1 cellular context compared by ENCODE assay signal in the genomic region with DNA sequence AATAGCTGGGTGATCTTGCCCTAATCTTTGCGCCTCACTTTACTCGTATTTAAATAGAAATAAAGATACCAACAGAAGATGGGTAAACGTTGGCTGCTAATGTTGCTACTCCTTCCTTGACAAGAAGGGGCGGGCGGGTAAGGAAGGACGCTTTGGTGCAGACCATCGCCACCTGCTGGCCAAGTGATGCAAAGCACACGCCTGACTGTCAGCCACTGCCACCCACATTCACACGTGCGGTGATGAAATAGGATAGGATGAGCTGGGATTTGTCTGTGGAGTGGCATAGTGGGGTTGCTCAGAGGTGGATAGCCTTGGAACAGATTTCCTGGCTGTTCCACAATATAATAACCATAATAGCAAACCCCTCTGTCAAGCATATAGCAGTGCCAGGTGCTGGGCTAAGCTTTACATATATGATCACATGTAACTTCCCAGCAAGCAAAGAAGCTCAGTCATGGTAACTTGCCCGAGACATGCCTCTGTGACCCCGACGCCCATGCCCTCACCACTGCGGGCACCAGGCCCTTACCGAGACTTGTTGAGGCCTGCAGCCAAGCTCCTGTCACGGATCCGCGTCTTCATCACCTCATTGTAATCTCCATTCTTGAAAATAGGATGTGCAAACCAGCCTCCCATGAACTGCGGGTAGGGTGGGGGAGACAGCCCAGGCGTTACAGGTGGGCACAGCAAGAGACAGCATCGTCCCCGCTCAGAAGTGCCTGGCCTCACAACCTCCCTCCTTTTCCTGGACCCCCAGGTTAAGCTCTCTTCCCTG.
TF ChIP-seq lines count a peak whose summit lies in the region.

No MANE protein-coding gene starts in this region.

TF ChIP-seq in HEK293, 187 proteins besides CTCF, POLR2A, EP300 and RAD21 (continued from another document and continues in another):
- TF ChIP-seq, protein P1, sequence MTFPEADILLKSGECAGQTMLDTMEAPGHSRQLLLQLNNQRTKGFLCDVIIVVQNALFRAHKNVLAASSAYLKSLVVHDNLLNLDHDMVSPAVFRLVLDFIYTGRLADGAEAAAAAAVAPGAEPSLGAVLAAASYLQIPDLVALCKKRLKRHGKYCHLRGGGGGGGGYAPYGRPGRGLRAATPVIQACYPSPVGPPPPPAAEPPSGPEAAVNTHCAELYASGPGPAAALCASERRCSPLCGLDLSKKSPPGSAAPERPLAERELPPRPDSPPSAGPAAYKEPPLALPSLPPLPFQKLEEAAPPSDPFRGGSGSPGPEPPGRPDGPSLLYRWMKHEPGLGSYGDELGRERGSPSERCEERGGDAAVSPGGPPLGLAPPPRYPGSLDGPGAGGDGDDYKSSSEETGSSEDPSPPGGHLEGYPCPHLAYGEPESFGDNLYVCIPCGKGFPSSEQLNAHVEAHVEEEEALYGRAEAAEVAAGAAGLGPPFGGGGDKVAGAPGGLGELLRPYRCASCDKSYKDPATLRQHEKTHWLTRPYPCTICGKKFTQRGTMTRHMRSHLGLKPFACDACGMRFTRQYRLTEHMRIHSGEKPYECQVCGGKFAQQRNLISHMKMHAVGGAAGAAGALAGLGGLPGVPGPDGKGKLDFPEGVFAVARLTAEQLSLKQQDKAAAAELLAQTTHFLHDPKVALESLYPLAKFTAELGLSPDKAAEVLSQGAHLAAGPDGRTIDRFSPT (tag by site-specific recombination; IDR thresholded peaks at IDR 0.05), result no peak
- TF ChIP-seq ZNF133 (tag by site-specific recombination; IDR thresholded peaks at IDR 0.05) (no peak), ZNF324 (tag by site-specific recombination; IDR thresholded peaks at IDR 0.05) (0 out of 2 replicates have a peak, but pooled peaks have one; percentile 32), ZNF843 (tag by site-specific recombination; IDR thresholded peaks at IDR 0.05) (no peak), YY1 (tag by site-specific recombination; IDR thresholded peaks at IDR 0.05) (no peak), ZNF354C (tag by site-specific recombination; IDR thresholded peaks at IDR 0.05; ENCODE audit: borderline replicate concordance, low read depth) (no peak), GLI2 (tag by site-specific recombination; IDR thresholded peaks at IDR 0.05; ENCODE audit: borderline replicate concordance, low read depth) (no peak), KLF10 (tag by site-specific recombination; IDR thresholded peaks at IDR 0.05) (no peak), SCRT2 (tag by site-specific recombination; IDR thresholded peaks at IDR 0.05) (0 out of 2 replicates have a peak, but pooled peaks have one; percentile 15), ZNF677 (tag by site-specific recombination; IDR thresholded peaks at IDR 0.05) (no peak), ZBTB20 (tag by site-specific recombination; IDR thresholded peaks at IDR 0.05) (no peak), ZFP41 (tag by site-specific recombination; IDR thresholded peaks at IDR 0.05; ENCODE audit: borderline replicate concordance) (no peak), MEIS1 (CRISPR knock-in tag; IDR thresholded peaks at IDR 0.05; ENCODE audit: borderline replicate concordance) (no peak), ZFHX2 (tag by site-specific recombination; conservative IDR thresholded peaks at IDR 0.05) (peak; percentile 59), ZNF544 (tag by site-specific recombination; IDR thresholded peaks at IDR 0.05) (no peak), ZNF423 (tag by site-specific recombination; IDR thresholded peaks at IDR 0.05) (no peak), ZNF211 (tag by site-specific recombination; IDR thresholded peaks at IDR 0.05; ENCODE audit: low read depth) (no peak), ZNF777 (tag by site-specific recombination; IDR thresholded peaks at IDR 0.05; ENCODE audit: borderline replicate concordance) (no peak), ZNF391 (tag by site-specific recombination; IDR thresholded peaks at IDR 0.05; ENCODE audit: borderline replicate concordance, low read depth) (no peak), ZNF202 (tag by site-specific recombination; IDR thresholded peaks at IDR 0.05; ENCODE audit: borderline replicate concordance) (no peak), IKZF3 (tag by site-specific recombination; IDR thresholded peaks at IDR 0.05) (no peak), GLIS1 (tag by site-specific recombination; IDR thresholded peaks at IDR 0.05) (no peak), ZSCAN23 (tag by site-specific recombination; IDR thresholded peaks at IDR 0.05) (no peak), ZNF624 (tag by site-specific recombination; IDR thresholded peaks at IDR 0.05) (no peak), ZNF670 (tag by site-specific recombination; IDR thresholded peaks at IDR 0.05; ENCODE audit: low read depth) (no peak)
- TF ChIP-seq, protein P2, sequence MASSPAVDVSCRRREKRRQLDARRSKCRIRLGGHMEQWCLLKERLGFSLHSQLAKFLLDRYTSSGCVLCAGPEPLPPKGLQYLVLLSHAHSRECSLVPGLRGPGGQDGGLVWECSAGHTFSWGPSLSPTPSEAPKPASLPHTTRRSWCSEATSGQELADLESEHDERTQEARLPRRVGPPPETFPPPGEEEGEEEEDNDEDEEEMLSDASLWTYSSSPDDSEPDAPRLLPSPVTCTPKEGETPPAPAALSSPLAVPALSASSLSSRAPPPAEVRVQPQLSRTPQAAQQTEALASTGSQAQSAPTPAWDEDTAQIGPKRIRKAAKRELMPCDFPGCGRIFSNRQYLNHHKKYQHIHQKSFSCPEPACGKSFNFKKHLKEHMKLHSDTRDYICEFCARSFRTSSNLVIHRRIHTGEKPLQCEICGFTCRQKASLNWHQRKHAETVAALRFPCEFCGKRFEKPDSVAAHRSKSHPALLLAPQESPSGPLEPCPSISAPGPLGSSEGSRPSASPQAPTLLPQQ (tag by site-specific recombination; IDR thresholded peaks at IDR 0.05), result no peak
- TF ChIP-seq, protein P3, sequence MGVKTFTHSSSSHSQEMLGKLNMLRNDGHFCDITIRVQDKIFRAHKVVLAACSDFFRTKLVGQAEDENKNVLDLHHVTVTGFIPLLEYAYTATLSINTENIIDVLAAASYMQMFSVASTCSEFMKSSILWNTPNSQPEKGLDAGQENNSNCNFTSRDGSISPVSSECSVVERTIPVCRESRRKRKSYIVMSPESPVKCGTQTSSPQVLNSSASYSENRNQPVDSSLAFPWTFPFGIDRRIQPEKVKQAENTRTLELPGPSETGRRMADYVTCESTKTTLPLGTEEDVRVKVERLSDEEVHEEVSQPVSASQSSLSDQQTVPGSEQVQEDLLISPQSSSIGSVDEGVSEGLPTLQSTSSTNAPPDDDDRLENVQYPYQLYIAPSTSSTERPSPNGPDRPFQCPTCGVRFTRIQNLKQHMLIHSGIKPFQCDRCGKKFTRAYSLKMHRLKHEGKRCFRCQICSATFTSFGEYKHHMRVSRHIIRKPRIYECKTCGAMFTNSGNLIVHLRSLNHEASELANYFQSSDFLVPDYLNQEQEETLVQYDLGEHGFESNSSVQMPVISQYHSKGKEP (tag by site-specific recombination; IDR thresholded peaks at IDR 0.05), result no peak
- TF ChIP-seq, protein P4, sequence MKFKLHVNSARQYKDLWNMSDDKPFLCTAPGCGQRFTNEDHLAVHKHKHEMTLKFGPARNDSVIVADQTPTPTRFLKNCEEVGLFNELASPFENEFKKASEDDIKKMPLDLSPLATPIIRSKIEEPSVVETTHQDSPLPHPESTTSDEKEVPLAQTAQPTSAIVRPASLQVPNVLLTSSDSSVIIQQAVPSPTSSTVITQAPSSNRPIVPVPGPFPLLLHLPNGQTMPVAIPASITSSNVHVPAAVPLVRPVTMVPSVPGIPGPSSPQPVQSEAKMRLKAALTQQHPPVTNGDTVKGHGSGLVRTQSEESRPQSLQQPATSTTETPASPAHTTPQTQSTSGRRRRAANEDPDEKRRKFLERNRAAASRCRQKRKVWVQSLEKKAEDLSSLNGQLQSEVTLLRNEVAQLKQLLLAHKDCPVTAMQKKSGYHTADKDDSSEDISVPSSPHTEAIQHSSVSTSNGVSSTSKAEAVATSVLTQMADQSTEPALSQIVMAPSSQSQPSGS (tag by site-specific recombination; IDR thresholded peaks at IDR 0.05; ENCODE audit: low read depth), result no peak
- TF ChIP-seq, protein P5, sequence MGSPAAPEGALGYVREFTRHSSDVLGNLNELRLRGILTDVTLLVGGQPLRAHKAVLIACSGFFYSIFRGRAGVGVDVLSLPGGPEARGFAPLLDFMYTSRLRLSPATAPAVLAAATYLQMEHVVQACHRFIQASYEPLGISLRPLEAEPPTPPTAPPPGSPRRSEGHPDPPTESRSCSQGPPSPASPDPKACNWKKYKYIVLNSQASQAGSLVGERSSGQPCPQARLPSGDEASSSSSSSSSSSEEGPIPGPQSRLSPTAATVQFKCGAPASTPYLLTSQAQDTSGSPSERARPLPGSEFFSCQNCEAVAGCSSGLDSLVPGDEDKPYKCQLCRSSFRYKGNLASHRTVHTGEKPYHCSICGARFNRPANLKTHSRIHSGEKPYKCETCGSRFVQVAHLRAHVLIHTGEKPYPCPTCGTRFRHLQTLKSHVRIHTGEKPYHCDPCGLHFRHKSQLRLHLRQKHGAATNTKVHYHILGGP (tag by site-specific recombination; IDR thresholded peaks at IDR 0.05), result no peak
- TF ChIP-seq, protein P6, sequence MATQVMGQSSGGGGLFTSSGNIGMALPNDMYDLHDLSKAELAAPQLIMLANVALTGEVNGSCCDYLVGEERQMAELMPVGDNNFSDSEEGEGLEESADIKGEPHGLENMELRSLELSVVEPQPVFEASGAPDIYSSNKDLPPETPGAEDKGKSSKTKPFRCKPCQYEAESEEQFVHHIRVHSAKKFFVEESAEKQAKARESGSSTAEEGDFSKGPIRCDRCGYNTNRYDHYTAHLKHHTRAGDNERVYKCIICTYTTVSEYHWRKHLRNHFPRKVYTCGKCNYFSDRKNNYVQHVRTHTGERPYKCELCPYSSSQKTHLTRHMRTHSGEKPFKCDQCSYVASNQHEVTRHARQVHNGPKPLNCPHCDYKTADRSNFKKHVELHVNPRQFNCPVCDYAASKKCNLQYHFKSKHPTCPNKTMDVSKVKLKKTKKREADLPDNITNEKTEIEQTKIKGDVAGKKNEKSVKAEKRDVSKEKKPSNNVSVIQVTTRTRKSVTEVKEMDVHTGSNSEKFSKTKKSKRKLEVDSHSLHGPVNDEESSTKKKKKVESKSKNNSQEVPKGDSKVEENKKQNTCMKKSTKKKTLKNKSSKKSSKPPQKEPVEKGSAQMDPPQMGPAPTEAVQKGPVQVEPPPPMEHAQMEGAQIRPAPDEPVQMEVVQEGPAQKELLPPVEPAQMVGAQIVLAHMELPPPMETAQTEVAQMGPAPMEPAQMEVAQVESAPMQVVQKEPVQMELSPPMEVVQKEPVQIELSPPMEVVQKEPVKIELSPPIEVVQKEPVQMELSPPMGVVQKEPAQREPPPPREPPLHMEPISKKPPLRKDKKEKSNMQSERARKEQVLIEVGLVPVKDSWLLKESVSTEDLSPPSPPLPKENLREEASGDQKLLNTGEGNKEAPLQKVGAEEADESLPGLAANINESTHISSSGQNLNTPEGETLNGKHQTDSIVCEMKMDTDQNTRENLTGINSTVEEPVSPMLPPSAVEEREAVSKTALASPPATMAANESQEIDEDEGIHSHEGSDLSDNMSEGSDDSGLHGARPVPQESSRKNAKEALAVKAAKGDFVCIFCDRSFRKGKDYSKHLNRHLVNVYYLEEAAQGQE (tag by site-specific recombination; IDR thresholded peaks at IDR 0.05), result no peak
- TF ChIP-seq, protein P7, sequence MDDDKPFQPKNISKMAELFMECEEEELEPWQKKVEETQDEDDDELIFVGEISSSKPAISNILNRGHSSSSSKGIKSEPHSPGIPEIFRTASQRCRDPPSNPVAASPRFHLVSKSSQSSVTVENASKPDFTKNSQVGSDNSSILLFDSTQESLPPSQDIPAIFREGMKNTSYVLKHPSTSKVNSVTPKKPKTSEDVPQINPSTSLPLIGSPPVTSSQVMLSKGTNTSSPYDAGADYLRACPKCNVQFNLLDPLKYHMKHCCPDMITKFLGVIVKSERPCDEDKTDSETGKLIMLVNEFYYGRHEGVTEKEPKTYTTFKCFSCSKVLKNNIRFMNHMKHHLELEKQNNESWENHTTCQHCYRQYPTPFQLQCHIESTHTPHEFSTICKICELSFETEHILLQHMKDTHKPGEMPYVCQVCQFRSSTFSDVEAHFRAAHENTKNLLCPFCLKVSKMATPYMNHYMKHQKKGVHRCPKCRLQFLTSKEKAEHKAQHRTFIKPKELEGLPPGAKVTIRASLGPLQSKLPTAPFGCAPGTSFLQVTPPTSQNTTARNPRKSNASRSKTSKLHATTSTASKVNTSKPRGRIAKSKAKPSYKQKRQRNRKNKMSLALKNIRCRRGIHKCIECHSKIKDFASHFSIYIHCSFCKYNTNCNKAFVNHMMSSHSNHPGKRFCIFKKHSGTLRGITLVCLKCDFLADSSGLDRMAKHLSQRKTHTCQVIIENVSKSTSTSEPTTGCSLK (tag by site-specific recombination; IDR thresholded peaks at IDR 0.05), result no peak
- TF ChIP-seq, protein P8, sequence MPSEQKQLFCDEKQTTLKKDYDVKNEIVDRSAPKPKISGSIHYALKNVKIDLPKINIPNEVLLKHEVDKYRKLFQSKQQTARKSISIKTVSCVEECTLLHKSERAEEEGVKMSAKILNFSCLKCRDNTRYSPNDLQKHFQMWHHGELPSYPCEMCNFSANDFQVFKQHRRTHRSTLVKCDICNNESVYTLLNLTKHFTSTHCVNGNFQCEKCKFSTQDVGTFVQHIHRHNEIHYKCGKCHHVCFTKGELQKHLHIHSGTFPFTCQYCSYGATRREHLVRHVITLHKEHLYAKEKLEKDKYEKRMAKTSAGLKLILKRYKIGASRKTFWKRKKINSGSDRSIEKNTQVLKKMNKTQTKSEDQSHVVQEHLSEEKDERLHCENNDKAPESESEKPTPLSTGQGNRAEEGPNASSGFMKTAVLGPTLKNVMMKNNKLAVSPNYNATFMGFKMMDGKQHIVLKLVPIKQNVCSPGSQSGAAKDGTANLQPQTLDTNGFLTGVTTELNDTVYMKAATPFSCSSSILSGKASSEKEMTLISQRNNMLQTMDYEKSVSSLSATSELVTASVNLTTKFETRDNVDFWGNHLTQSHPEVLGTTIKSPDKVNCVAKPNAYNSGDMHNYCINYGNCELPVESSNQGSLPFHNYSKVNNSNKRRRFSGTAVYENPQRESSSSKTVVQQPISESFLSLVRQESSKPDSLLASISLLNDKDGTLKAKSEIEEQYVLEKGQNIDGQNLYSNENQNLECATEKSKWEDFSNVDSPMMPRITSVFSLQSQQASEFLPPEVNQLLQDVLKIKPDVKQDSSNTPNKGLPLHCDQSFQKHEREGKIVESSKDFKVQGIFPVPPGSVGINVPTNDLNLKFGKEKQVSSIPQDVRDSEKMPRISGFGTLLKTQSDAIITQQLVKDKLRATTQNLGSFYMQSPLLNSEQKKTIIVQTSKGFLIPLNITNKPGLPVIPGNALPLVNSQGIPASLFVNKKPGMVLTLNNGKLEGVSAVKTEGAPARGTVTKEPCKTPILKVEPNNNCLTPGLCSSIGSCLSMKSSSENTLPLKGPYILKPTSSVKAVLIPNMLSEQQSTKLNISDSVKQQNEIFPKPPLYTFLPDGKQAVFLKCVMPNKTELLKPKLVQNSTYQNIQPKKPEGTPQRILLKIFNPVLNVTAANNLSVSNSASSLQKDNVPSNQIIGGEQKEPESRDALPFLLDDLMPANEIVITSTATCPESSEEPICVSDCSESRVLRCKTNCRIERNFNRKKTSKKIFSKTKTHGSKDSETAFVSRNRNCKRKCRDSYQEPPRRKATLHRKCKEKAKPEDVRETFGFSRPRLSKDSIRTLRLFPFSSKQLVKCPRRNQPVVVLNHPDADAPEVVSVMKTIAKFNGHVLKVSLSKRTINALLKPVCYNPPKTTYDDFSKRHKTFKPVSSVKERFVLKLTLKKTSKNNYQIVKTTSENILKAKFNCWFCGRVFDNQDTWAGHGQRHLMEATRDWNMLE (tag by site-specific recombination; conservative IDR thresholded peaks at IDR 0.05; ENCODE audit: low read depth), result no peak
